In the genomic region with DNA sequence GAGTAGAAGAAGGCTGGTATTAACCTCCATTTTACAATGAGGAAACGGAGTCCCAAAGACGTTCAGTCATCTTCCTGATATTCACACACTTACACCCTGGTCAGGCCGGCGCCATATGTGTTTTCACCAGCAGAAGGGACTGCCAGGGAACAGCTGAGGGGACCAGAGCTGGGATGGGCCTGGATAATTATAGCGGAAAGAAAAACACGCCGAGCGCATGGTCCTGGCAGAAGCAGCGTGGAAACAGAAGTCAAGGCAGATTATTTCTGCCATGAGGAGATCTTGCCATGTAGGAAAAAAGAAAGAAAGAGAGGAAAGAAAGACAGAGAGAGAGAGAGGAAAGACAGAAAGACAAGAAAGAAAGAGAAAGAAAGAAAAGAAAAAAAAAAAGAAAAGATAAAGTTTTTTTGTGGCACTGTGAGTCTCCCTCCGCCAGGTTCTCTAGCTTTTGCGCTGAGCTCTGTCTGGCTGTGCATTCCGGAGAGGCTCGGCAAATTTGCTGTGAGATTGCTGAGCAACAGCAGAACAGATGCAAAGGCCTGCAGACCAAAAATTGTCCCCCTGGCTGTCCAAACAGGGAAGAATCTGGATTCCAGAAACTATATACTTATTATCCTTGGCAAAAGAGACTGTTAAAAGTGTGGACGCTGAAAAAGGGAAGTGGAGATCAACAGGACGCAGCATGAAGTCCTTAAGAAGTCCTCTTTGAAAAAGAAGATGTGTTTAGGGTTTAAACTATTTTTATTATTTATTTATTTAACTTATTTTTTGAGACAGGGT, we compare ENCODE assay signal across 8 cellular contexts. TPM values are rescaled to one million over a fixed set of nuclear protein-coding genes. Genes with fewer than 3 reads are reported as not detected.
A peak's percentile ranks its signal among the peaks of the same experiment; 100 is the strongest.
DNase-seq lines count a peak whose midpoint lies in the region; TF ChIP-seq lines count a peak whose summit lies in the region.

No MANE protein-coding gene starts in this region.

- H3K4me3 Mint-ChIP-seq in activated T-helper 2 cell treated with anti-CD3 and anti-CD28 coated beads, Interferon-gamma antibody, Interleukin-2, Interleukin-4, amounts not matched to agents 10 μg/mL and 5 μg/mL and 100 μg/mL, durations not matched to agents 14 hours and 24 hours and 36 hours (ENCODE audit: low read depth): peak overlapping the region; percentile 100

- no peaks in the 10 kb centered on the region for H4K20me1 ChIP-seq in BLaER1

- H3K4me3 ChIP-seq in BLaER1: peak overlapping the region; percentile 75
- peak overlapping the region; percentile 68 for H3K4me3 ChIP-seq in kidney epithelial cell (ENCODE audit: low read depth, low read length)
- peak overlapping the region in 1 of 3 donors; percentile 51 for H3K4me3 ChIP-seq in thyroid gland (replicated peaks in 1 of 3)

- peaks cover 37% of the 10 kb centered on the region for H3K36me3 Mint-ChIP-seq in activated T-helper 2 cell treated with anti-CD3 and anti-CD28 coated beads, Interferon-gamma antibody, Interleukin-2, Interleukin-4, amounts not matched to agents 10 μg/mL and 5 μg/mL and 100 μg/mL, durations not matched to agents 14 hours and 24 hours and 36 hours (ENCODE audit: low read depth)

- H3K9me3 ChIP-seq in BLaER1 (no peaks in the 10 kb centered on the region), thyroid gland (no peaks in the 10 kb centered on the region)

- H3K4me1 ChIP-seq in BLaER1: peaks cover 43% of the 10 kb centered on the region
- H3K4me1 ChIP-seq in thyroid gland: peaks cover 21 to 27% of the 10 kb centered on the region in 2 donors

- peak overlapping the region; percentile 96 for H3K4me2 ChIP-seq in BLaER1

- DNase-seq in Kasumi-1 (lab: John Stamatoyannopoulos, UW): peak; percentile 68 to 72
- DNase-seq in activated T-helper 2 cell treated with anti-CD3 and anti-CD28 coated beads, Interferon-gamma antibody, Interleukin-2, Interleukin-4, amounts not matched to agents 10 μg/mL and 5 μg/mL and 100 μg/mL, durations not matched to agents 14 hours and 24 hours and 36 hours (ENCODE audit: low spot score): no peak
- no peak for DNase-seq in kidney epithelial cell (ENCODE audit: low read depth)
- no peak for DNase-seq in thyroid gland
- no peak for DNase-seq in stimulated activated CD4-positive, alpha-beta T cell treated with anti-CD3 and anti-CD28 coated beads, Interleukin-2, amount 100 ng/mL, for 24 hours
- DNase-seq in NCI-H345 (lab: John Stamatoyannopoulos, UW): no peak
- no peak for DNase-seq in COLO829 (ENCODE audit: low spot score)

- H3K27me3 ChIP-seq in BLaER1: no peaks in the 10 kb centered on the region
- H3K27me3 ChIP-seq in kidney epithelial cell (ENCODE audit: control insufficient read depth, insufficient read depth, low read length): no peaks in the 10 kb centered on the region
- H3K27me3 ChIP-seq in thyroid gland: no peaks in the 10 kb centered on the region

- no peaks in the 10 kb centered on the region for H3K27me3 Mint-ChIP-seq in activated T-helper 2 cell treated with anti-CD3 and anti-CD28 coated beads, Interferon-gamma antibody, Interleukin-2, Interleukin-4, amounts not matched to agents 10 μg/mL and 5 μg/mL and 100 μg/mL, durations not matched to agents 14 hours and 24 hours and 36 hours (ENCODE audit: low read depth)

- WGBS in thyroid gland, 2 donors: 70 to 77% methylated on average over 14 to 15 of the region's 15 CpGs

- peaks cover 32% of the 10 kb centered on the region for H3K4me1 Mint-ChIP-seq in activated T-helper 2 cell treated with anti-CD3 and anti-CD28 coated beads, Interferon-gamma antibody, Interleukin-2, Interleukin-4, amounts not matched to agents 10 μg/mL and 5 μg/mL and 100 μg/mL, durations not matched to agents 14 hours and 24 hours and 36 hours (ENCODE audit: low read depth)

- H3K27ac ChIP-seq in BLaER1 (peak overlapping the region; percentile 89), thyroid gland (peak overlapping the region; percentile 83 to 93 (median 92))

- TF ChIP-seq POLR2A in thyroid gland (IDR thresholded peaks at IDR 0.05): no peak

- peak overlapping the region; percentile 87 for H3K9ac ChIP-seq in BLaER1

- peaks cover 17% of the 10 kb centered on the region for H3K36me3 ChIP-seq in BLaER1
- no peaks in the 10 kb centered on the region for H3K36me3 ChIP-seq in kidney epithelial cell (ENCODE audit: control insufficient read depth, insufficient read depth, low read length)
- H3K36me3 ChIP-seq in thyroid gland: no peaks in the 10 kb centered on the region

- intact Hi-C loops in activated T-helper 2 cell treated with anti-CD3 and anti-CD28 coated beads, Interferon-gamma antibody, Interleukin-2, Interleukin-4, amounts not matched to agents 10 μg/mL and 5 μg/mL and 100 μg/mL, durations not matched to agents 14 hours and 24 hours and 36 hours (cut with micrococcal nuclease): loop anchor here (1.0 to 5.0 kb wide), 7 partner anchors 10 to 413 kb away; a partner anchor contains a TSS
- intact Hi-C loops in thyroid gland (cut with DNase I): loop anchor here (5.0 kb wide), 1 partner anchor 38 kb away; no protein-coding TSS in a partner anchor

- peak overlapping the region; percentile 97 for H3K27ac Mint-ChIP-seq in activated T-helper 2 cell treated with anti-CD3 and anti-CD28 coated beads, Interferon-gamma antibody, Interleukin-2, Interleukin-4, amounts not matched to agents 10 μg/mL and 5 μg/mL and 100 μg/mL, durations not matched to agents 14 hours and 24 hours and 36 hours

- no peak for TF ChIP-seq CTCF in kidney epithelial cell (IDR thresholded peaks at IDR 0.05; ENCODE audit: insufficient read depth, low read length, poor library complexity, severe bottlenecking)
- no peak for TF ChIP-seq CTCF in thyroid gland (IDR thresholded peaks at IDR 0.05)

- no peaks in the 10 kb centered on the region for H3K9me3 Mint-ChIP-seq in activated T-helper 2 cell treated with anti-CD3 and anti-CD28 coated beads, Interferon-gamma antibody, Interleukin-2, Interleukin-4, amounts not matched to agents 10 μg/mL and 5 μg/mL and 100 μg/mL, durations not matched to agents 14 hours and 24 hours and 36 hours

RNA-seq across cellular contexts. Expression of a gene that starts 1.3 kb away (rescaled TPM):
- 429 and 437 TPM in 2 replicates for total RNA-seq in activated T-helper 2 cell treated with anti-CD3 and anti-CD28 coated beads, Interferon-gamma antibody, Interleukin-2, Interleukin-4, amounts not matched to agents 10 μg/mL and 5 μg/mL and 100 μg/mL, durations not matched to agents 14 hours and 24 hours and 36 hours
- total RNA-seq in kidney epithelial cell (13.0 and 18.5 TPM in 2 replicates), thyroid gland (10 to 100 TPM; 41.4 to 97.0 (median 52.5) TPM)

RNA-seq across cellular contexts. Expression of a gene that starts 24.9 kb away (rescaled TPM):
- 2.0 and 2.6 TPM in 2 replicates for total RNA-seq in activated T-helper 2 cell treated with anti-CD3 and anti-CD28 coated beads, Interferon-gamma antibody, Interleukin-2, Interleukin-4, amounts not matched to agents 10 μg/mL and 5 μg/mL and 100 μg/mL, durations not matched to agents 14 hours and 24 hours and 36 hours
- 0.84 and 1.6 TPM in 2 replicates for total RNA-seq in kidney epithelial cell
- total RNA-seq in thyroid gland: 1 to 10 TPM; 3.1 to 3.6 (median 3.4) TPM

RNA-seq across cellular contexts. Expression of a gene that starts 33.1 kb away (rescaled TPM):
- 0.44 and 0.52 TPM in 2 replicates for total RNA-seq in activated T-helper 2 cell treated with anti-CD3 and anti-CD28 coated beads, Interferon-gamma antibody, Interleukin-2, Interleukin-4, amounts not matched to agents 10 μg/mL and 5 μg/mL and 100 μg/mL, durations not matched to agents 14 hours and 24 hours and 36 hours
- not detected in 2 replicates for total RNA-seq in kidney epithelial cell
- total RNA-seq in thyroid gland: under 1 TPM in 1 of 4 donors, not detected in 3; 0.75 TPM

Comparison
In these comparisons a context has a peak if more than half of its experiments do, and no peak if none do; other contexts are left out.
1. DNase-seq: peak in Kasumi-1 (2 of 2); none in activated T-helper 2 cell treated with anti-CD3 and anti-CD28 coated beads, Interferon-gamma antibody, Interleukin-2, Interleukin-4, amounts not matched to agents 10 μg/mL and 5 μg/mL and 100 μg/mL, durations not matched to agents 14 hours and 24 hours and 36 hours (single experiment), kidney epithelial cell (single experiment), thyroid gland (0 of 2), stimulated activated CD4-positive, alpha-beta T cell treated with anti-CD3 and anti-CD28 coated beads, Interleukin-2, amount 100 ng/mL, for 24 hours (0 of 2), NCI-H345 (single experiment) and COLO829 (single experiment).